In genomic region chr7:138097064-138097741, GRCh38 we compare ENCODE assay signal across 1 cellular context.
TF ChIP-seq lines count a peak whose summit lies in the region.

No MANE protein-coding gene starts in this region.

TF ChIP-seq in HepG2, 621 proteins besides CTCF, POLR2A, EP300 and RAD21 (continued from another document and continues in another):
- 0 out of 2 replicates have a peak, but pooled peaks have one; percentile 19 for TF ChIP-seq TFDP2 (CRISPR knock-in tag; IDR thresholded peaks at IDR 0.05)
- peak; percentile 88 for TF ChIP-seq GATAD2A (CRISPR knock-in tag; IDR thresholded peaks at IDR 0.05)
- no peak for TF ChIP-seq ZNF781 (CRISPR knock-in tag; IDR thresholded peaks at IDR 0.05; ENCODE audit: borderline replicate concordance, not compliant biosample characterization)
- TF ChIP-seq ZKSCAN5 (CRISPR knock-in tag; IDR thresholded peaks at IDR 0.05), result no peak
- TF ChIP-seq RFX5 (IDR thresholded peaks at IDR 0.05; ENCODE audit: low read depth, low read length), result no peak
- peak; percentile 48; the same call in 1 of the 2 replicates for TF ChIP-seq FOXK1 (CRISPR knock-in tag; IDR thresholded peaks at IDR 0.05; ENCODE audit: borderline replicate concordance, low read depth)
- no peak for TF ChIP-seq ZNF558 (CRISPR knock-in tag; IDR thresholded peaks at IDR 0.05; ENCODE audit: borderline replicate concordance)
- no peak for TF ChIP-seq ZSCAN5A (CRISPR knock-in tag; IDR thresholded peaks at IDR 0.05; ENCODE audit: borderline replicate concordance)
- no peak for TF ChIP-seq FOXA1 (IDR thresholded peaks at IDR 0.05)
- TF ChIP-seq FOXA1 (CRISPR knock-in tag; IDR thresholded peaks at IDR 0.05), result peak; percentile 67
- TF ChIP-seq TBX2 (CRISPR knock-in tag; IDR thresholded peaks at IDR 0.05; ENCODE audit: borderline replicate concordance), result peak; percentile 71; the same call in 1 of the 2 replicates
- TF ChIP-seq DMAP1 (CRISPR knock-in tag; IDR thresholded peaks at IDR 0.05), result 0 out of 2 replicates have a peak, but pooled peaks have one; percentile 26
- no peak for TF ChIP-seq TCF12 (IDR thresholded peaks at IDR 0.05)
- TF ChIP-seq TCF12 (CRISPR knock-in tag; IDR thresholded peaks at IDR 0.05), result no peak
- no peak for TF ChIP-seq STAT5B (CRISPR knock-in tag; IDR thresholded peaks at IDR 0.05)
- no peak for TF ChIP-seq ZNF136 (CRISPR knock-in tag; IDR thresholded peaks at IDR 0.05; ENCODE audit: low read depth)
- TF ChIP-seq RXRA (CRISPR knock-in tag; IDR thresholded peaks at IDR 0.05), result no peak
- no peak for TF ChIP-seq ZNF296 (CRISPR knock-in tag; conservative IDR thresholded peaks at IDR 0.05)
- no peak for TF ChIP-seq TEAD2 (CRISPR knock-in tag; IDR thresholded peaks at IDR 0.05)
- TF ChIP-seq ZNF660 (CRISPR knock-in tag; IDR thresholded peaks at IDR 0.05; ENCODE audit: borderline replicate concordance, low read depth), result no peak
- TF ChIP-seq TAF15 (IDR thresholded peaks at IDR 0.05; ENCODE audit: low read depth, low read length, poor library complexity, severe bottlenecking), result no peak
- peak; percentile 48; the same call in 1 of the 2 replicates for TF ChIP-seq ARID2 (CRISPR knock-in tag; IDR thresholded peaks at IDR 0.05; ENCODE audit: borderline replicate concordance)
- TF ChIP-seq BCL6 (CRISPR knock-in tag; IDR thresholded peaks at IDR 0.05), result peak; percentile 43
- peak; percentile 51; the same call in 1 of the 2 replicates for TF ChIP-seq FOXO1 (CRISPR knock-in tag; IDR thresholded peaks at IDR 0.05)
- 0 out of 2 replicates have a peak, but pooled peaks have one; percentile 49 for TF ChIP-seq TOPORS (CRISPR knock-in tag; IDR thresholded peaks at IDR 0.05)
- TF ChIP-seq ZSCAN22 (CRISPR knock-in tag; IDR thresholded peaks at IDR 0.05), result no peak
- 0 out of 2 replicates have a peak, but pooled peaks have one; percentile 46 for TF ChIP-seq ZMYM2 (CRISPR knock-in tag; IDR thresholded peaks at IDR 0.05)
- TF ChIP-seq ARID3A (IDR thresholded peaks at IDR 0.05; ENCODE audit: low read depth, low read length), result peak; percentile 62
- TF ChIP-seq MIER3 (CRISPR knock-in tag; IDR thresholded peaks at IDR 0.05; ENCODE audit: borderline replicate concordance), result 0 out of 2 replicates have a peak, but pooled peaks have one; percentile 31
- TF ChIP-seq ZNF383 (CRISPR knock-in tag; IDR thresholded peaks at IDR 0.05; ENCODE audit: borderline replicate concordance), result no peak
- TF ChIP-seq POLR2AphosphoS2 (IDR thresholded peaks at IDR 0.05; ENCODE audit: low read depth, low read length), result no peak
- no peak for TF ChIP-seq NKX3-1 (CRISPR knock-in tag; IDR thresholded peaks at IDR 0.05)
- TF ChIP-seq TAF1 (CRISPR knock-in tag; IDR thresholded peaks at IDR 0.05), result no peak
- TF ChIP-seq ZBTB46 (CRISPR knock-in tag; IDR thresholded peaks at IDR 0.05; ENCODE audit: borderline replicate concordance), result no peak
- no peak for TF ChIP-seq ZNF570 (CRISPR knock-in tag; IDR thresholded peaks at IDR 0.05; ENCODE audit: borderline replicate concordance)
- no peak for TF ChIP-seq SOX13 (IDR thresholded peaks at IDR 0.05)
- peak in 1 of 2 experiments; percentile 67; a peak in 2 of 4 replicates for TF ChIP-seq SOX13 (CRISPR knock-in tag; conservative IDR thresholded peaks at IDR 0.05 in 1 of 2, IDR thresholded peaks at IDR 0.05 in 1 of 2)
- no peak for TF ChIP-seq IKZF5 (CRISPR knock-in tag; IDR thresholded peaks at IDR 0.05)
- no peak for TF ChIP-seq ZNF350 (CRISPR knock-in tag; IDR thresholded peaks at IDR 0.05; ENCODE audit: borderline replicate concordance, low read depth)
- TF ChIP-seq ZNF616 (CRISPR knock-in tag; IDR thresholded peaks at IDR 0.05; ENCODE audit: low read depth), result no peak
- TF ChIP-seq ZNF234 (CRISPR knock-in tag; conservative IDR thresholded peaks at IDR 0.05), result no peak
- no peak for TF ChIP-seq ZNF382 (CRISPR knock-in tag; IDR thresholded peaks at IDR 0.05; ENCODE audit: borderline replicate concordance)
- no peak for TF ChIP-seq ZFP62 (CRISPR knock-in tag; IDR thresholded peaks at IDR 0.05)
- TF ChIP-seq DZIP1 (CRISPR knock-in tag; IDR thresholded peaks at IDR 0.05), result no peak
- TF ChIP-seq PBX2 (CRISPR knock-in tag; IDR thresholded peaks at IDR 0.05), result no peak
- no peak for TF ChIP-seq BCLAF1 (IDR thresholded peaks at IDR 0.05)
- TF ChIP-seq TBP (CRISPR knock-in tag; IDR thresholded peaks at IDR 0.05), result no peak
- peak; percentile 35; the same call in 1 of the 2 replicates for TF ChIP-seq PAXIP1 (CRISPR knock-in tag; conservative IDR thresholded peaks at IDR 0.05)
- 0 out of 2 replicates have a peak, but pooled peaks have one; percentile 14 for TF ChIP-seq TBX3 (IDR thresholded peaks at IDR 0.05; ENCODE audit: borderline replicate concordance)
- no peak for TF ChIP-seq RORA (CRISPR knock-in tag; IDR thresholded peaks at IDR 0.05)
- peak; percentile 50; the same call in 1 of the 2 replicates for TF ChIP-seq ZNF652 (CRISPR knock-in tag; IDR thresholded peaks at IDR 0.05; ENCODE audit: borderline replicate concordance, low read depth)
- TF ChIP-seq DNMT1 (CRISPR knock-in tag; IDR thresholded peaks at IDR 0.05), result no peak
- TF ChIP-seq MIXL1 (CRISPR knock-in tag; IDR thresholded peaks at IDR 0.05), result peak; percentile 95
